18 cellular contexts compared by ENCODE assay signal in genomic region chr4:126957555-126958440, GRCh38.
DNase-seq lines count a peak whose midpoint lies in the region; ATAC-seq and TF ChIP-seq lines count a peak whose summit lies in the region.
"Had no signal": no experiment of that assay in that cellular context is flagged by ENCODE, and none has a peak within 500 bp of the region (broad histone marks: within the 10 kb centered on the region; RNA-seq: fewer than 3 reads in every experiment).

No MANE protein-coding gene starts in this region.

- no peaks in the 10 kb centered on the region for H3K9me3 ChIP-seq in HAP-1
- H3K9me3 ChIP-seq in vagina: no peaks in the 10 kb centered on the region
- H3K9me3 ChIP-seq: colonic mucosa had no signal

- no peak overlapping the region for H3K27ac ChIP-seq in vagina
- H3K27ac ChIP-seq: colonic mucosa had no signal

- H3K27me3 ChIP-seq in HAP-1 (ENCODE audit: low read depth) (no peaks in the 10 kb centered on the region), vagina (no peaks in the 10 kb centered on the region)
- H3K27me3 ChIP-seq: colonic mucosa had no signal

- no peaks in the 10 kb centered on the region for H3K36me3 ChIP-seq in HAP-1 (replicated peaks)
- H3K36me3 ChIP-seq in vagina: no peaks in the 10 kb centered on the region
- H3K36me3 ChIP-seq: colonic mucosa had no signal

- peaks cover 34% of the 10 kb centered on the region for H3K4me1 ChIP-seq in HAP-1
- H3K4me1 ChIP-seq in vagina: no peaks in the 10 kb centered on the region
- H3K4me1 ChIP-seq: colonic mucosa had no signal

- no peak for ATAC-seq in HG02642 (IDR thresholded peaks at IDR 0.05; ENCODE audit: poor library complexity, unreplicated experiment)
- ATAC-seq: esophagus mucosa; Panc1; stimulated activated naive CD8-positive, alpha-beta T cell treated with anti-CD3 and anti-CD28 coated beads, Interleukin-15, amount 100 ng/mL, for 72 hours had no signal

- H3K4me3 ChIP-seq in HAP-1: no peak overlapping the region
- H3K4me3 ChIP-seq in fibroblast of villous mesenchyme (ENCODE audit: low read depth, low read length): no peak overlapping the region
- no peak overlapping the region for H3K4me3 ChIP-seq in vagina
- H3K4me3 ChIP-seq: colonic mucosa, smooth muscle cell had no signal

- DNase-seq in ACHN (peak; percentile 2), HAP-1 (ENCODE audit: low spot score in 2 of 2) (peak; percentile 42 to 96), amniotic epithelial cell (ENCODE audit: low read depth) (peak; percentile 37), fibroblast of villous mesenchyme (ENCODE audit: low read depth) (peak; percentile 45), KBM-7 (no peak), vagina (ENCODE audit: extremely low spot score in 2 of 2) (no peak)
- no peak for DNase-seq in activated CD4-positive, alpha-beta T cell treated with anti-CD3 and anti-CD28 coated beads, Interleukin-2, amount 50 U/mL, for 1 hour
- DNase-seq: activated CD8-positive, alpha-beta memory T cell treated with anti-CD3 and anti-CD28 coated beads, Interleukin-2, amount 50 U/mL, for 48 hours; activated naive CD4-positive, alpha-beta T cell treated with anti-CD3 and anti-CD28 coated beads, Interleukin-2, amount 50 U/mL, for 16 hours; AML-193; colonic mucosa; NCI-H1417 treated with DMSO at 0.1 percent for 48 hours; NCI-H446 treated with DMSO at 0.1 percent for 48 hours; stimulated activated naive CD8-positive, alpha-beta T cell treated with anti-CD3 and anti-CD28 coated beads, Interleukin-15, amount 100 ng/mL, for 72 hours had no signal

- intact Hi-C loops in vagina (cut with DNase I): no loop called here

- TF ChIP-seq POLR2A in vagina (IDR thresholded peaks at IDR 0.05): no peak

- in situ Hi-C loops in ACHN (cut with HindIII; ENCODE audit: low pct_ligation_motif_present, low pct_unique_long_range_greater_than_20kb, low sequenced_read_pairs) (no loop called here), HAP-1 (cut with MboI; ENCODE audit: low sequenced_read_pairs) (no loop called here), KBM-7 (cut with MboI; ENCODE audit: low pct_unique_long_range_greater_than_20kb, low sequenced_read_pairs) (no loop called here)

- TF ChIP-seq CTCF in fibroblast of villous mesenchyme (IDR thresholded peaks at IDR 0.05; ENCODE audit: insufficient read depth, low read depth, low read length): peak; percentile 29
- no peak for TF ChIP-seq CTCF in vagina (IDR thresholded peaks at IDR 0.05)

Comparison
In these comparisons a context has a peak if more than half of its experiments do, and no peak if none do; other contexts are left out.
1. DNase-seq: peak in ACHN (single experiment), HAP-1 (2 of 2), amniotic epithelial cell (single experiment) and fibroblast of villous mesenchyme (single experiment); none in activated CD4-positive, alpha-beta T cell treated with anti-CD3 and anti-CD28 coated beads, Interleukin-2, amount 50 U/mL, for 1 hour (single experiment), KBM-7 (single experiment) and vagina (0 of 2).